23 cellular contexts compared by ENCODE assay signal in the genomic region with DNA sequence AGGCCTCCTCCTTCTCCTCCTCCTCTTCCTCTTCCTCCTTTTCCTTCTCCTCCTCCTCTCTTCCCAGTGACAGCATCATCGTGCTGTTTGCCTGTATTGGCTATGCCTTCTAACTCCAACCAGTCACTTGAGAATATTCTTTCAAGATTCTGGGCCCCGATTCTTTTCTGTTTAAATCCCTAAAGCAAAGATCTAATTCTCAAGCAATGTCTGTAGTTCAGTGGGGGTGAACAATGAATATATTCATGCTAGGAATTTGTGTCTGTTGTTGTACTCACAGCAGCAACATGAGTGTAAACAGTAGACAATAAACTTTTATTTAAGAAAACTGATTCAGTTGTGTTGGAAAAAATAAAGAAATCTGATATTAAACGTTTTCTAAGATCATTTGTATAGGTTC. TPM values are rescaled to one million over a fixed set of nuclear protein-coding genes. Genes with fewer than 3 reads are reported as not detected.
DNase-seq lines count a peak whose midpoint lies in the region; ATAC-seq and FAIRE-seq lines count a peak whose summit lies in the region.
"Had no signal": no experiment of that assay in that cellular context is flagged by ENCODE, and none has a peak within 500 bp of the region (broad histone marks: within the 10 kb centered on the region; RNA-seq: fewer than 3 reads in every experiment).

No MANE protein-coding gene starts in this region.

- H3K27ac Mint-ChIP-seq in activated CD4-positive, alpha-beta T cell treated with anti-CD3 and anti-CD28 coated beads, Interleukin-2, amount 10 ng/mL, durations not matched to agents 24 days and 14 days: peak overlapping the region; percentile 42
- H3K27ac Mint-ChIP-seq in effector memory CD8-positive, alpha-beta T cell: peak overlapping the region; percentile 62 to 70

- intact Hi-C loops in activated CD4-positive, alpha-beta T cell treated with anti-CD3 and anti-CD28 coated beads, Interleukin-2, amount 10 ng/mL, durations not matched to agents 24 days and 14 days (cut with micrococcal nuclease): no loop called here

- H3K4me1 Mint-ChIP-seq in activated CD4-positive, alpha-beta T cell treated with anti-CD3 and anti-CD28 coated beads, Interleukin-2, amount 10 ng/mL, durations not matched to agents 24 days and 14 days: no peaks in the 10 kb centered on the region
- no peaks in the 10 kb centered on the region for H3K4me1 Mint-ChIP-seq in effector memory CD8-positive, alpha-beta T cell (ENCODE audit: low read depth in 2 of 2)

- in situ Hi-C loops in SK-MEL-5 (cut with HindIII; ENCODE audit: low pct_unique_long_range_greater_than_20kb, low sequenced_read_pairs): no loop called here

- H3K4me3 Mint-ChIP-seq in activated CD4-positive, alpha-beta T cell treated with anti-CD3 and anti-CD28 coated beads, Interleukin-2, amount 10 ng/mL, durations not matched to agents 24 days and 14 days: no peak overlapping the region
- no peak overlapping the region for H3K4me3 Mint-ChIP-seq in effector memory CD8-positive, alpha-beta T cell

- no peak for FAIRE-seq in RCC 7860 (lab: Jason Lieb, UNC)
- FAIRE-seq: astrocyte, GM12891, islet of Langerhans had no signal

- no peak for ATAC-seq in effector memory CD8-positive, alpha-beta T cell (replicated peaks)
- ATAC-seq in GM18907 (IDR thresholded peaks at IDR 0.05; ENCODE audit: unreplicated experiment): no peak
- ATAC-seq: foreskin keratinocyte; mucosa of descending colon; stimulated activated naive CD8-positive, alpha-beta T cell treated with anti-CD3 and anti-CD28 coated beads, Interleukin-15, Interleukin-2, amounts not matched to agents 100 U/mL and 50 U/mL, for 24 hours had no signal

- DNase-seq in activated CD4-positive, alpha-beta T cell treated with anti-CD3 and anti-CD28 coated beads, Interleukin-2, amount 10 ng/mL, durations not matched to agents 24 days and 14 days: no peak
- DNase-seq in activated CD4-positive, alpha-beta T cell treated with anti-CD3 and anti-CD28 coated beads, Interleukin-2, amount 50 U/mL, for 1 hour: no peak
- peak; percentile 53 for DNase-seq in SK-MEL-5 (ENCODE audit: low read depth, low spot score)
- DNase-seq in effector memory CD8-positive, alpha-beta T cell: no peak
- peak; percentile 83 for DNase-seq in pons (ENCODE audit: low spot score)
- no peak for DNase-seq in cerebellar nuclear complex (lab: John Stamatoyannopoulos, UW)
- DNase-seq in RCC 7860 (ENCODE audit: low spot score): no peak
- DNase-seq: Caco-2; DND-41; erythroblast; foreskin keratinocyte; mucosa of descending colon; NCI-H1092; NCI-H2029 treated with DMSO at 0.1 percent for 48 hours; NCI-H226; NCI-H748 treated with DMSO at 0.1 percent for 48 hours; stimulated activated CD4-positive, alpha-beta T cell treated with anti-CD3 and anti-CD28 coated beads, Interleukin-4, amount 100 ng/mL, for 1 hour; stimulated activated naive CD8-positive, alpha-beta T cell treated with anti-CD3 and anti-CD28 coated beads, Interleukin-15, Interleukin-2, amounts not matched to agents 100 U/mL and 50 U/mL, for 24 hours; trophoblast cell had no signal

- H3K36me3 Mint-ChIP-seq in activated CD4-positive, alpha-beta T cell treated with anti-CD3 and anti-CD28 coated beads, Interleukin-2, amount 10 ng/mL, durations not matched to agents 24 days and 14 days (ENCODE audit: low read depth): peaks cover 53% of the 10 kb centered on the region
- peaks cover 65% of the 10 kb centered on the region for H3K36me3 Mint-ChIP-seq in effector memory CD8-positive, alpha-beta T cell (ENCODE audit: insufficient read depth)

- no peaks in the 10 kb centered on the region for H3K9me3 Mint-ChIP-seq in activated CD4-positive, alpha-beta T cell treated with anti-CD3 and anti-CD28 coated beads, Interleukin-2, amount 10 ng/mL, durations not matched to agents 24 days and 14 days
- no peaks in the 10 kb centered on the region for H3K9me3 Mint-ChIP-seq in effector memory CD8-positive, alpha-beta T cell

- no peaks in the 10 kb centered on the region for H3K27me3 Mint-ChIP-seq in activated CD4-positive, alpha-beta T cell treated with anti-CD3 and anti-CD28 coated beads, Interleukin-2, amount 10 ng/mL, durations not matched to agents 24 days and 14 days
- no peaks in the 10 kb centered on the region for H3K27me3 Mint-ChIP-seq in effector memory CD8-positive, alpha-beta T cell

RNA-seq across cellular contexts. Expression of a gene that starts 30.7 kb away (rescaled TPM):
- 123 and 128 TPM in 2 replicates for total RNA-seq in activated CD4-positive, alpha-beta T cell treated with anti-CD3 and anti-CD28 coated beads, Interleukin-2, amount 10 ng/mL, durations not matched to agents 24 days and 14 days
- 78.4 and 85.0 TPM in 2 replicates for total RNA-seq in SK-MEL-5 (2014; rRNA removed; shearing (Covaris generic))
- 50.5 and 55.2 TPM in 2 replicates for polyA plus RNA-seq in SK-MEL-5 (2015; cell fraction: cytosol; rRNA removed)
- 25.4 and 29.9 TPM in 2 replicates for polyA plus RNA-seq in SK-MEL-5 (2015; cell fraction: nucleus; rRNA removed)

RNA-seq across cellular contexts. Expression of a gene that starts 31.0 kb away (rescaled TPM):
- total RNA-seq in activated CD4-positive, alpha-beta T cell treated with anti-CD3 and anti-CD28 coated beads, Interleukin-2, amount 10 ng/mL, durations not matched to agents 24 days and 14 days: 184 and 185 TPM in 2 replicates
- total RNA-seq in SK-MEL-5 (2014; rRNA removed; shearing (Covaris generic)): 130 and 131 TPM in 2 replicates
- polyA plus RNA-seq in SK-MEL-5 (2015; cell fraction: cytosol; rRNA removed): 58.6 and 62.2 TPM in 2 replicates
- polyA plus RNA-seq in SK-MEL-5 (2015; cell fraction: nucleus; rRNA removed): 22.5 and 26.2 TPM in 2 replicates

RNA-seq across cellular contexts. Expression of a gene that starts 35.6 kb away (rescaled TPM):
- total RNA-seq in activated CD4-positive, alpha-beta T cell treated with anti-CD3 and anti-CD28 coated beads, Interleukin-2, amount 10 ng/mL, durations not matched to agents 24 days and 14 days: 13.3 and 21.2 TPM in 2 replicates
- 5.6 and 5.7 TPM in 2 replicates for total RNA-seq in SK-MEL-5 (2014; rRNA removed; shearing (Covaris generic))
- 5.7 and 7.0 TPM in 2 replicates for polyA plus RNA-seq in SK-MEL-5 (2015; cell fraction: cytosol; rRNA removed)
- 26.4 and 29.4 TPM in 2 replicates for polyA plus RNA-seq in SK-MEL-5 (2015; cell fraction: nucleus; rRNA removed)

Comparison
In these comparisons a context has a peak if more than half of its experiments do, and no peak if none do; other contexts are left out.
1. DNase-seq: peak in SK-MEL-5 (single experiment) and pons (single experiment); none in activated CD4-positive, alpha-beta T cell treated with anti-CD3 and anti-CD28 coated beads, Interleukin-2, amount 10 ng/mL, durations not matched to agents 24 days and 14 days (single experiment), activated CD4-positive, alpha-beta T cell treated with anti-CD3 and anti-CD28 coated beads, Interleukin-2, amount 50 U/mL, for 1 hour (single experiment), effector memory CD8-positive, alpha-beta T cell (0 of 3), cerebellar nuclear complex (0 of 2) and RCC 7860 (single experiment).